Comparison of ENCODE assay signal across 9 cellular contexts in genomic region chr12:92185052-92185451, GRCh38. TPM values are rescaled to one million over a fixed set of nuclear protein-coding genes. Genes with fewer than 3 reads are reported as not detected.
DNase-seq lines count a peak whose midpoint lies in the region; ATAC-seq and TF ChIP-seq lines count a peak whose summit lies in the region.
"Had no signal": no experiment of that assay in that cellular context is flagged by ENCODE, and none has a peak within 500 bp of the region (broad histone marks: within the 10 kb centered on the region; RNA-seq: fewer than 3 reads in every experiment).

No MANE protein-coding gene starts in this region.

- DNase-seq in effector memory CD4-positive, alpha-beta T cell = no peak
- no peak for DNase-seq in hepatic stellate cell (ENCODE audit: low spot score)
- DNase-seq in OCI-M2 (lab: John Stamatoyannopoulos, UW; ENCODE audit: unreplicated experiment) = no peak
- DNase-seq in LoVo (ENCODE audit: low spot score) = no peak
- DNase-seq in osteoblast (ENCODE audit: insufficient read length, low spot score, missing footprints) = no peak
- DNase-seq: cortex of kidney had no signal

- no peaks in the 10 kb centered on the region for H4K20me1 ChIP-seq in osteoblast (ENCODE audit: insufficient read depth, low read length)

- no peak overlapping the region for H2AFZ ChIP-seq in osteoblast (ENCODE audit: low read length)

- H3K27ac ChIP-seq in effector memory CD4-positive, alpha-beta T cell (ENCODE audit: insufficient read depth, low read length, poor library complexity, severe bottlenecking) = peak overlapping the region; percentile 74
- no peak overlapping the region for H3K27ac ChIP-seq in osteoblast (ENCODE audit: low read depth, low read length)

- TF ChIP-seq CTCF in osteoblast (IDR thresholded peaks at IDR 0.05; ENCODE audit: extremely low read depth, low read depth, low read length) = no peak

- no peaks in the 10 kb centered on the region for H3K9me3 ChIP-seq in effector memory CD4-positive, alpha-beta T cell (ENCODE audit: control insufficient read depth, low read length)
- no peaks in the 10 kb centered on the region for H3K9me3 ChIP-seq in osteoblast (ENCODE audit: low read depth, low read length)

- no peaks in the 10 kb centered on the region for H3K79me2 ChIP-seq in osteoblast (ENCODE audit: insufficient read depth, low read length)

- no peak overlapping the region for H3K4me2 ChIP-seq in osteoblast (ENCODE audit: insufficient read depth, low read length)

- H3K27me3 ChIP-seq in effector memory CD4-positive, alpha-beta T cell (replicated peaks; ENCODE audit: control insufficient read depth, insufficient read depth, low read length, poor library complexity, severe bottlenecking) = no peaks in the 10 kb centered on the region
- H3K27me3 ChIP-seq in osteoblast (ENCODE audit: insufficient read depth, low read length) = no peaks in the 10 kb centered on the region

- no peaks in the 10 kb centered on the region for H3K36me3 ChIP-seq in effector memory CD4-positive, alpha-beta T cell (ENCODE audit: control insufficient read depth, insufficient read depth, low read length)
- no peaks in the 10 kb centered on the region for H3K36me3 ChIP-seq in osteoblast (ENCODE audit: insufficient read depth, low read length)

- peaks cover 31% of the 10 kb centered on the region for H3K4me1 ChIP-seq in effector memory CD4-positive, alpha-beta T cell (ENCODE audit: control insufficient read depth, insufficient read depth, low read length, poor library complexity, severe bottlenecking)
- H3K4me1 ChIP-seq in osteoblast (ENCODE audit: insufficient read depth, low read length) = no peaks in the 10 kb centered on the region

- no peak overlapping the region for H3K4me3 ChIP-seq in effector memory CD4-positive, alpha-beta T cell (ENCODE audit: insufficient read depth, low read depth, low read length, poor library complexity, severe bottlenecking)
- no peak overlapping the region for H3K4me3 ChIP-seq in osteoblast (ENCODE audit: insufficient read depth, low read length)

- peak; percentile 65 for ATAC-seq in GM18508 (IDR thresholded peaks at IDR 0.05; ENCODE audit: insufficient read depth, unreplicated experiment)
- ATAC-seq in GM21515 (IDR thresholded peaks at IDR 0.05; ENCODE audit: unreplicated experiment) = peak; percentile 74
- peak; percentile 66 for ATAC-seq in HG03469 (IDR thresholded peaks at IDR 0.05; ENCODE audit: unreplicated experiment)

RNA-seq across cellular contexts. Expression of gene BTG1, which starts 39.4 kb away (rescaled TPM):
- 23.6 and 25.0 TPM in 2 replicates for total RNA-seq in osteoblast
